Comparison of ENCODE assay signal across 1 cellular context in genomic region chr2:75562513-75562864, GRCh38.
TF ChIP-seq lines count a peak whose summit lies in the region.

No MANE protein-coding gene starts in this region.

TF ChIP-seq in IMR-90, 13 proteins besides CTCF, POLR2A, EP300 and RAD21 (continued from another document):
- TF ChIP-seq USF2 (IDR thresholded peaks at IDR 0.05; ENCODE audit: low read depth, low read length) (no peak), CHD1 (IDR thresholded peaks at IDR 0.05; ENCODE audit: low read depth, low read length) (no peak), MAZ (IDR thresholded peaks at IDR 0.05; ENCODE audit: borderline replicate concordance, low read depth, low read length) (no peak), RCOR1 (IDR thresholded peaks at IDR 0.05; ENCODE audit: insufficient replicate concordance, low read length) (no peak), FOS (IDR thresholded peaks at IDR 0.05; ENCODE audit: low read depth, low read length) (no peak)
